Comparison of ENCODE assay signal across 1 cellular context in the genomic region with DNA sequence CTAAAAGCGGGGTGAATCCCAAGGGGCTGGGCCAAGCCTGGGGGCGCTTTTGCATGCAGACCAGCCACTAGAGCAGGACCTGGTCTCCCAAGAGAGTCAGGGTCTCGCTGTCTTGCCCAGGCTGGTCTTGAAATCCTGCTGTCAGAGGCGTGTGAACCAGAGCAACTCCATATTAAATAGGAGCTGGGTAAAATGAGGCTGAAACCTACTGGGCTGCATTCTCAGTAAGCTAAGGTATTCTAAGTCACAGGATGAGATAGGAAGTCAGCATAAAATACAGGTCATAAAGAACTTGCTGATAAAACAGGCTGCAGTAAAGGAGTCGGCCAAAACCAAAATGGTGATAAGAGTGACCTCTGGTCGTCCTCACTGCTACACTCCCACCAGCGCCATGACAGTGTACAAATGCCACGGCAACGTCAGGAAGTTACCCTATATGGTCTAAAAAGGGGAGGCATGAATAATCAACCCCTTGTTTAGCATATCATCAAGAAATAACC.
TF ChIP-seq lines count a peak whose summit lies in the region.

No MANE protein-coding gene starts in this region.

TF ChIP-seq in GM12878, 131 proteins besides CTCF, POLR2A, EP300 and RAD21:
- peak; percentile 64; the same call in 1 of the 2 replicates for TF ChIP-seq ZNF592 (IDR thresholded peaks at IDR 0.05)
- no peak for TF ChIP-seq YY1 (IDR thresholded peaks at IDR 0.05; ENCODE audit: low read depth, low read length)
- TF ChIP-seq SRF (IDR thresholded peaks at IDR 0.05; ENCODE audit: low read depth in 2 of 2, low read length in 2 of 2), result peak in 1 of 2 experiments; percentile 67; a peak in 2 of 4 replicates
- TF ChIP-seq CUX1 (IDR thresholded peaks at IDR 0.05; ENCODE audit: insufficient replicate concordance, low read depth, low read length), result no peak
- no peak for TF ChIP-seq MAX (IDR thresholded peaks at IDR 0.05; ENCODE audit: low read depth, low read length)
